Comparison of ENCODE assay signal across 1 cellular context in genomic region chr4:156933633-156934258, GRCh38.
TF ChIP-seq lines count a peak whose summit lies in the region.

No MANE protein-coding gene starts in this region.

TF ChIP-seq in SK-N-SH, 30 proteins besides CTCF, POLR2A, EP300 and RAD21 (continued from another document):
- TF ChIP-seq, protein P1, sequence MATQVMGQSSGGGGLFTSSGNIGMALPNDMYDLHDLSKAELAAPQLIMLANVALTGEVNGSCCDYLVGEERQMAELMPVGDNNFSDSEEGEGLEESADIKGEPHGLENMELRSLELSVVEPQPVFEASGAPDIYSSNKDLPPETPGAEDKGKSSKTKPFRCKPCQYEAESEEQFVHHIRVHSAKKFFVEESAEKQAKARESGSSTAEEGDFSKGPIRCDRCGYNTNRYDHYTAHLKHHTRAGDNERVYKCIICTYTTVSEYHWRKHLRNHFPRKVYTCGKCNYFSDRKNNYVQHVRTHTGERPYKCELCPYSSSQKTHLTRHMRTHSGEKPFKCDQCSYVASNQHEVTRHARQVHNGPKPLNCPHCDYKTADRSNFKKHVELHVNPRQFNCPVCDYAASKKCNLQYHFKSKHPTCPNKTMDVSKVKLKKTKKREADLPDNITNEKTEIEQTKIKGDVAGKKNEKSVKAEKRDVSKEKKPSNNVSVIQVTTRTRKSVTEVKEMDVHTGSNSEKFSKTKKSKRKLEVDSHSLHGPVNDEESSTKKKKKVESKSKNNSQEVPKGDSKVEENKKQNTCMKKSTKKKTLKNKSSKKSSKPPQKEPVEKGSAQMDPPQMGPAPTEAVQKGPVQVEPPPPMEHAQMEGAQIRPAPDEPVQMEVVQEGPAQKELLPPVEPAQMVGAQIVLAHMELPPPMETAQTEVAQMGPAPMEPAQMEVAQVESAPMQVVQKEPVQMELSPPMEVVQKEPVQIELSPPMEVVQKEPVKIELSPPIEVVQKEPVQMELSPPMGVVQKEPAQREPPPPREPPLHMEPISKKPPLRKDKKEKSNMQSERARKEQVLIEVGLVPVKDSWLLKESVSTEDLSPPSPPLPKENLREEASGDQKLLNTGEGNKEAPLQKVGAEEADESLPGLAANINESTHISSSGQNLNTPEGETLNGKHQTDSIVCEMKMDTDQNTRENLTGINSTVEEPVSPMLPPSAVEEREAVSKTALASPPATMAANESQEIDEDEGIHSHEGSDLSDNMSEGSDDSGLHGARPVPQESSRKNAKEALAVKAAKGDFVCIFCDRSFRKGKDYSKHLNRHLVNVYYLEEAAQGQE (IDR thresholded peaks at IDR 0.05; ENCODE audit: low read depth, low read length): no peak
- TF ChIP-seq IRF3 (IDR thresholded peaks at IDR 0.05; ENCODE audit: low read depth, low read length) (no peak), GATA2 (CRISPR knock-in tag; IDR thresholded peaks at IDR 0.05) (no peak), RXRA (IDR thresholded peaks at IDR 0.05; ENCODE audit: borderline replicate concordance, low read depth) (no peak; the same call in 1 of the 2 replicates), CHD2 (IDR thresholded peaks at IDR 0.05; ENCODE audit: low read length, partially characterized antibody) (no peak), MEF2A (IDR thresholded peaks at IDR 0.05; ENCODE audit: borderline replicate concordance, low read depth) (no peak), GABPA (IDR thresholded peaks at IDR 0.05; ENCODE audit: low read depth) (no peak), EZH2phosphoT487 (IDR thresholded peaks at IDR 0.05; ENCODE audit: borderline replicate concordance, low read depth) (no peak), FOXJ3 (CRISPR knock-in tag; IDR thresholded peaks at IDR 0.05) (no peak), POLR2AphosphoS5 (IDR thresholded peaks at IDR 0.05; ENCODE audit: low read depth, low read length) (no peak), JUND (IDR thresholded peaks at IDR 0.05) (peak; percentile 74), RFX5 (IDR thresholded peaks at IDR 0.05; ENCODE audit: low read length) (no peak), MXI1 (IDR thresholded peaks at IDR 0.05; ENCODE audit: low read depth, low read length) (no peak)
- TF ChIP-seq, protein P2, sequence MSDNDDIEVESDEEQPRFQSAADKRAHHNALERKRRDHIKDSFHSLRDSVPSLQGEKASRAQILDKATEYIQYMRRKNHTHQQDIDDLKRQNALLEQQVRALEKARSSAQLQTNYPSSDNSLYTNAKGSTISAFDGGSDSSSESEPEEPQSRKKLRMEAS (IDR thresholded peaks at IDR 0.05; ENCODE audit: low read depth): no peak
- TF ChIP-seq, protein P3, sequence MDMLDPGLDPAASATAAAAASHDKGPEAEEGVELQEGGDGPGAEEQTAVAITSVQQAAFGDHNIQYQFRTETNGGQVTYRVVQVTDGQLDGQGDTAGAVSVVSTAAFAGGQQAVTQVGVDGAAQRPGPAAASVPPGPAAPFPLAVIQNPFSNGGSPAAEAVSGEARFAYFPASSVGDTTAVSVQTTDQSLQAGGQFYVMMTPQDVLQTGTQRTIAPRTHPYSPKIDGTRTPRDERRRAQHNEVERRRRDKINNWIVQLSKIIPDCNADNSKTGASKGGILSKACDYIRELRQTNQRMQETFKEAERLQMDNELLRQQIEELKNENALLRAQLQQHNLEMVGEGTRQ (IDR thresholded peaks at IDR 0.05; ENCODE audit: borderline replicate concordance, low read depth, low read length): no peak
- TF ChIP-seq, protein P4, sequence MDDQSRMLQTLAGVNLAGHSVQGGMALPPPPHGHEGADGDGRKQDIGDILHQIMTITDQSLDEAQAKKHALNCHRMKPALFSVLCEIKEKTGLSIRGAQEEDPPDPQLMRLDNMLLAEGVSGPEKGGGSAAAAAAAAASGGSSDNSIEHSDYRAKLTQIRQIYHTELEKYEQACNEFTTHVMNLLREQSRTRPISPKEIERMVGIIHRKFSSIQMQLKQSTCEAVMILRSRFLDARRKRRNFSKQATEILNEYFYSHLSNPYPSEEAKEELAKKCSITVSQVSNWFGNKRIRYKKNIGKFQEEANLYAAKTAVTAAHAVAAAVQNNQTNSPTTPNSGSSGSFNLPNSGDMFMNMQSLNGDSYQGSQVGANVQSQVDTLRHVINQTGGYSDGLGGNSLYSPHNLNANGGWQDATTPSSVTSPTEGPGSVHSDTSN (IDR thresholded peaks at IDR 0.05): peak; percentile 83
